ENCODE assay signal across 13 cellular contexts in genomic region chr12:50842637-50843493, GRCh38. TPM values are rescaled to one million over a fixed set of nuclear protein-coding genes. Genes with fewer than 3 reads are reported as not detected.
DNase-seq lines count a peak whose midpoint lies in the region; ATAC-seq and FAIRE-seq lines count a peak whose summit lies in the region.
"Had no signal": no experiment of that assay in that cellular context is flagged by ENCODE, and none has a peak within 500 bp of the region (broad histone marks: within the 10 kb centered on the region; RNA-seq: fewer than 3 reads in every experiment).

Gene TMPRSS12 (plus strand): TSS chr12:50842926. CDS start chr12:50842965, 39 bp downstream.

- intact Hi-C loops in dendritic cell treated with granulocyte-macrophage colony-stimulating factor and Interleukin-4, amounts not matched to agents 40 ng/mL and 50 ng/mL, for 4 days (cut with micrococcal nuclease): no loop called here

- H3K4me3 Mint-ChIP-seq in dendritic cell treated with granulocyte-macrophage colony-stimulating factor and Interleukin-4, amounts not matched to agents 40 ng/mL and 50 ng/mL, for 4 days: peak within 1 kb of the TSS; percentile 28

- ATAC-seq in GM21381 (IDR thresholded peaks at IDR 0.05; ENCODE audit: unreplicated experiment): no peak
- ATAC-seq: mucosa of descending colon had no signal

- H3K9me3 Mint-ChIP-seq in dendritic cell treated with granulocyte-macrophage colony-stimulating factor and Interleukin-4, amounts not matched to agents 40 ng/mL and 50 ng/mL, for 4 days: peaks cover 11% of the 10 kb centered on the region

- DNase-seq in DMS53 treated with DMSO at 0.1 percent for 48 hours (lab: John Stamatoyannopoulos, UW; ENCODE audit: unreplicated experiment) (peak; percentile 24), renal cortical epithelial cell (ENCODE audit: low read depth) (peak; percentile 17), GOT3 (lab: John Stamatoyannopoulos, UW) (no peak), NCI-H345 treated with DMSO at 0.1 percent for 48 hours (lab: John Stamatoyannopoulos, UW; ENCODE audit: unreplicated experiment) (no peak)
- DNase-seq in stimulated activated CD4-positive, alpha-beta T cell treated with anti-CD3 and anti-CD28 coated beads, Interleukin-12 subunit alpha, Interleukin-12 subunit beta, amount 100 ng/mL, for 4 hours: no peak
- DNase-seq: Kasumi-1, NCI-H69, T-helper 1 cell had no signal

- no peaks in the 10 kb centered on the region for H3K36me3 Mint-ChIP-seq in dendritic cell treated with granulocyte-macrophage colony-stimulating factor and Interleukin-4, amounts not matched to agents 40 ng/mL and 50 ng/mL, for 4 days (ENCODE audit: low read depth)

- peaks cover 3% of the 10 kb centered on the region for H3K27me3 Mint-ChIP-seq in dendritic cell treated with granulocyte-macrophage colony-stimulating factor and Interleukin-4, amounts not matched to agents 40 ng/mL and 50 ng/mL, for 4 days

- no peaks in the 10 kb centered on the region for H3K4me1 Mint-ChIP-seq in dendritic cell treated with granulocyte-macrophage colony-stimulating factor and Interleukin-4, amounts not matched to agents 40 ng/mL and 50 ng/mL, for 4 days (ENCODE audit: low read depth)

- FAIRE-seq in islet of Langerhans (lab: Jason Lieb, UNC): peak; percentile 53
- FAIRE-seq: colon had no signal

- H3K27ac Mint-ChIP-seq in dendritic cell treated with granulocyte-macrophage colony-stimulating factor and Interleukin-4, amounts not matched to agents 40 ng/mL and 50 ng/mL, for 4 days: no peak within 1 kb of the TSS

RNA-seq across cellular contexts. Expression of gene TMPRSS12, which starts in this region (rescaled TPM):
- not detected in 2 replicates for total RNA-seq in renal cortical epithelial cell
- total RNA-seq: mucosa of descending colon had no signal

Comparison
In these comparisons a context has a peak if more than half of its experiments do, and no peak if none do; other contexts are left out.
1. Peak in DNase-seq in renal cortical epithelial cell; RNA of the gene not detected or under 1 TPM.